Comparison of ENCODE assay signal across 7 cellular contexts in genomic region chr1:181135462-181135781, GRCh38. TPM values are rescaled to one million over a fixed set of nuclear protein-coding genes. Genes with fewer than 3 reads are reported as not detected.
DNase-seq lines count a peak whose midpoint lies in the region; ATAC-seq and TF ChIP-seq lines count a peak whose summit lies in the region.

No MANE protein-coding gene starts in this region.

- H3K4me1 ChIP-seq in HUES48 (ENCODE audit: control insufficient read depth, insufficient read depth, low read length) (peaks cover 21% of the 10 kb centered on the region), right cardiac atrium (ENCODE audit: control insufficient read depth, insufficient read depth, low read length) (peaks cover 6% of the 10 kb centered on the region), tibial nerve (peaks cover 0 to 31% (median 17%) of the 10 kb centered on the region in 4 donors)

- peak overlapping the region; percentile 96 for H3K27ac Mint-ChIP-seq in activated T-helper 17 cell treated with anti-CD3 and anti-CD28 coated beads, Interleukin-2, amount 50 U/mL, for 72 hours

- H3K27me3 ChIP-seq in HUES48 (ENCODE audit: control insufficient read depth, insufficient read depth, low read length) (no peaks in the 10 kb centered on the region; the same call in 1 of the 2 replicates), right cardiac atrium (ENCODE audit: control insufficient read depth, insufficient read depth) (no peaks in the 10 kb centered on the region), tibial nerve (no peaks in the 10 kb centered on the region)

- H3K27ac ChIP-seq in HUES48 (ENCODE audit: low read depth, low read length) (no peak overlapping the region), right cardiac atrium (ENCODE audit: low read length) (no peak overlapping the region), tibial nerve (peak overlapping the region in 3 of 4 donors; percentile 60 to 70 (median 65))

- peaks cover 41% of the 10 kb centered on the region for H3K4me1 Mint-ChIP-seq in activated T-helper 17 cell treated with anti-CD3 and anti-CD28 coated beads, Interleukin-2, amount 50 U/mL, for 72 hours

- no peak for TF ChIP-seq EP300 in tibial nerve (IDR thresholded peaks at IDR 0.05)

- 76% methylated on average over 2 of the region's 2 CpGs for WGBS in right cardiac atrium
- WGBS in tibial nerve, 2 donors, result 64 to 76% methylated on average over 2 of the region's 2 CpGs

- peak overlapping the region; percentile 36; the same call in 1 of the 2 replicates for H3K9ac ChIP-seq in HUES48 (ENCODE audit: low read depth, low read length)

- no peak overlapping the region for H3K4me3 ChIP-seq in HUES48 (ENCODE audit: low read depth, low read length)
- H3K4me3 ChIP-seq in right cardiac atrium (ENCODE audit: low read length), result no peak overlapping the region
- no peak overlapping the region for H3K4me3 ChIP-seq in tibial nerve

- DNase-seq in EH (ENCODE audit: low read depth), result peak; percentile 72
- DNase-seq in right cardiac atrium, result no peak
- DNase-seq in tibial nerve (ENCODE audit: low spot score in 2 of 2), result no peak
- DNase-seq in NCI-H226, result no peak

- H3K36me3 ChIP-seq in HUES48 (ENCODE audit: control insufficient read depth, insufficient read depth, low read length) (no peaks in the 10 kb centered on the region), tibial nerve (no peaks in the 10 kb centered on the region)

- no peak for TF ChIP-seq POLR2A in tibial nerve (IDR thresholded peaks at IDR 0.05)

- peak overlapping the region; percentile 83 for H3K4me3 Mint-ChIP-seq in activated T-helper 17 cell treated with anti-CD3 and anti-CD28 coated beads, Interleukin-2, amount 50 U/mL, for 72 hours

- no peaks in the 10 kb centered on the region for H3K9me3 Mint-ChIP-seq in activated T-helper 17 cell treated with anti-CD3 and anti-CD28 coated beads, Interleukin-2, amount 50 U/mL, for 72 hours

- H3K9me3 ChIP-seq in HUES48 (ENCODE audit: control insufficient read depth, insufficient read depth, low read length), result no peaks in the 10 kb centered on the region
- no peaks in the 10 kb centered on the region for H3K9me3 ChIP-seq in right cardiac atrium (ENCODE audit: control insufficient read depth, low read length)
- no peaks in the 10 kb centered on the region for H3K9me3 ChIP-seq in tibial nerve

- intact Hi-C loops in right cardiac atrium (cut with DNase I), result no loop called here

- TF ChIP-seq CTCF in tibial nerve (IDR thresholded peaks at IDR 0.05), result peak in 1 of 5 experiments; percentile 32

- ATAC-seq in activated T-helper 17 cell treated with anti-CD3 and anti-CD28 coated beads, Interleukin-2, amount 50 U/mL, for 72 hours (replicated peaks), result peak; percentile 13
- ATAC-seq in right cardiac atrium (peak; percentile 29 to 52), GM18498 (IDR thresholded peaks at IDR 0.05; ENCODE audit: unreplicated experiment) (no peak)

- H3K36me3 Mint-ChIP-seq in activated T-helper 17 cell treated with anti-CD3 and anti-CD28 coated beads, Interleukin-2, amount 50 U/mL, for 72 hours (ENCODE audit: low read depth), result no peaks in the 10 kb centered on the region

- no peaks in the 10 kb centered on the region for H3K27me3 Mint-ChIP-seq in activated T-helper 17 cell treated with anti-CD3 and anti-CD28 coated beads, Interleukin-2, amount 50 U/mL, for 72 hours

RNA-seq across cellular contexts. Expression of gene IER5, which starts 46.9 kb away (rescaled TPM):
- 10 to 100 TPM; 40.9 to 60.4 TPM for total RNA-seq in activated T-helper 17 cell treated with anti-CD3 and anti-CD28 coated beads, Interleukin-2, amount 50 U/mL, for 72 hours
- total RNA-seq in right cardiac atrium (10 to 100 TPM; 21.9 to 32.6 (median 28.2) TPM), tibial nerve (10 to 100 TPM in 3 of 4 donors, 1 to 10 TPM in 1; 8.1 to 16.3 (median 13.1) TPM)
- polyA plus RNA-seq in right cardiac atrium, result 63.8 TPM

Comparison
In these comparisons a context has a peak if more than half of its experiments do, and no peak if none do; other contexts are left out.
1. H3K27ac ChIP-seq: peak in tibial nerve (3 of 4); none in HUES48 (single experiment) and right cardiac atrium (single experiment).